In the genomic region with DNA sequence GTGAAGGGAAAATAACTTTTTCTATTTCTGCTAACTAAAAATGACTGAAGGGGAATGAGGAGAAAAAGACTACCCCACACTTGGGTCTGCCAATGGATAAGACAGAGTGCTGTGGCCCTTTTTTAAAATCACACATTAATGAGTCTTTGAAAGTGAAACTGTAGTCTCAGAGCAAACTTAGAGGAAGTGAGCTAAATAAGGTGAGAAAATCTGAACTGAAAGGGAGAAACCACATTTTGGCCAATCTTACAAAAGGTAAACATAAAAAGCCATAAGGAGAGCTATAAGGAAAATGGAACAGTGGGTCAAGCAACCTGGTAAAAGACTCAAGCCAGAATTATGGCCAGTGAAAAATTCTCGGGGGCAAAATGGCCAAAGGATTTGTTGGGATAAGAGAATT, we compare ENCODE assay signal across 14 cellular contexts.
DNase-seq lines count a peak whose midpoint lies in the region; ATAC-seq and TF ChIP-seq lines count a peak whose summit lies in the region.
"Had no signal": no experiment of that assay in that cellular context is flagged by ENCODE, and none has a peak within 500 bp of the region (broad histone marks: within the 10 kb centered on the region; RNA-seq: fewer than 3 reads in every experiment).

No MANE protein-coding gene starts in this region.

- no peaks in the 10 kb centered on the region for H3K4me1 ChIP-seq in breast epithelium
- H3K4me1 ChIP-seq: BE2C, body of pancreas, spleen had no signal

- TF ChIP-seq POLR2A in breast epithelium (IDR thresholded peaks at IDR 0.05): no peak

- TF ChIP-seq CTCF in breast epithelium (IDR thresholded peaks at IDR 0.05): no peak

- ATAC-seq in GM18520 (IDR thresholded peaks at IDR 0.05; ENCODE audit: unreplicated experiment): peak; percentile 88
- ATAC-seq in GM21423 (IDR thresholded peaks at IDR 0.05; ENCODE audit: unreplicated experiment): peak; percentile 92
- ATAC-seq in HG02981 (IDR thresholded peaks at IDR 0.05; ENCODE audit: unreplicated experiment): peak; percentile 95
- peak; percentile 91 for ATAC-seq in HG03571 (IDR thresholded peaks at IDR 0.05; ENCODE audit: unreplicated experiment)
- ATAC-seq: body of pancreas, left ventricle myocardium superior had no signal

- H3K27me3 ChIP-seq in breast epithelium: no peaks in the 10 kb centered on the region
- H3K27me3 ChIP-seq: BE2C, body of pancreas, spleen had no signal

- DNase-seq in stimulated activated naive CD4-positive, alpha-beta T cell (lab: John Stamatoyannopoulos, UW): no peak
- DNase-seq in NCI-H1417 (lab: John Stamatoyannopoulos, UW) (no peak), posterior cingulate gyrus (no peak), breast epithelium (ENCODE audit: low spot score in 2 of 2) (no peak)
- DNase-seq: activated CD4-positive, alpha-beta T cell treated with anti-CD3 and anti-CD28 coated beads, Interleukin-2, amount 10 ng/mL, durations not matched to agents 24 days and 14 days; BE2C; body of pancreas; left ventricle myocardium superior; NCI-H146; spleen had no signal

- intact Hi-C loops in posterior cingulate gyrus (cut with DNase I) (no loop called here), breast epithelium (cut with DNase I; ENCODE audit: low total_unique reads) (no loop called here)

- no peaks in the 10 kb centered on the region for H3K36me3 ChIP-seq in breast epithelium
- H3K36me3 ChIP-seq: BE2C, spleen had no signal

- H3K9me3 ChIP-seq in breast epithelium: no peaks in the 10 kb centered on the region
- H3K9me3 ChIP-seq: BE2C, body of pancreas, spleen had no signal

- H3K4me3 ChIP-seq in breast epithelium: no peak overlapping the region
- H3K4me3 ChIP-seq: body of pancreas, spleen had no signal

- no peak overlapping the region for H3K27ac ChIP-seq in breast epithelium
- H3K27ac ChIP-seq: body of pancreas, spleen had no signal
